Comparison of ENCODE assay signal across 10 cellular contexts in the genomic region with DNA sequence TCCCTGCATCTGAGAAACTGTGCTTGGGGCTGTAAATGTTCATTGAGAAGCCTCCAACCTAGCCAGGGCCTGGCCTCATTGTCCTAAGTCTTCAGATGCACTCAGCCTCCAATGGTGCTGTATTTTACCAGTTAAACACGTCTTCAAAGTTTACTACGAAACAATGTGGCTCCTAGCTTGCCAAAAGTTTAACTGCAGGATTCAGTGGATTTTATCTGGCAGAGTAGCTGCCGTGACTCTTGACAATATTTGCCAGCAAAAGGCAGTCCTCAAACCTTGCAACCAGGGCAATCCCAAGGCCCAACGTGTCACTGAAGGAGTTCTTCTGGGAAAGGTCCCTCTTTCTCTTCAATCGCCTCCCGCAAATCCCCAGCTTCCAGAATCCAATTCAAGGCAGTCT. TPM values are rescaled to one million over a fixed set of nuclear protein-coding genes. Genes with fewer than 3 reads are reported as not detected.
DNase-seq lines count a peak whose midpoint lies in the region; ATAC-seq and TF ChIP-seq lines count a peak whose summit lies in the region.
"Had no signal": no experiment of that assay in that cellular context is flagged by ENCODE, and none has a peak within 500 bp of the region (broad histone marks: within the 10 kb centered on the region; RNA-seq: fewer than 3 reads in every experiment).

No MANE protein-coding gene starts in this region.

- intact Hi-C loops in right cardiac atrium (cut with DNase I) (loop anchor here (5.0 to 10.0 kb wide), 5 partner anchors 135 to 575 kb away; no protein-coding TSS in a partner anchor), Right ventricle myocardium superior (cut with DNase I) (loop anchor here (5.0 to 10.0 kb wide), 2 partner anchors 138 to 585 kb away; no protein-coding TSS in a partner anchor), vagina (cut with DNase I) (loop anchor here (10.0 kb wide), 1 partner anchor 565 kb away; no protein-coding TSS in a partner anchor)

- TF ChIP-seq POLR2A in vagina (IDR thresholded peaks at IDR 0.05), result no peak

- H3K9me3 ChIP-seq in right cardiac atrium (ENCODE audit: control insufficient read depth, low read length) (no peaks in the 10 kb centered on the region), hepatocyte (ENCODE audit: low read depth) (no peaks in the 10 kb centered on the region), trophoblast cell (ENCODE audit: insufficient read depth, low read depth, low read length) (no peaks in the 10 kb centered on the region), vagina (no peaks in the 10 kb centered on the region)

- H2BK12ac ChIP-seq in trophoblast cell (ENCODE audit: low read length), result no peak overlapping the region

- H3K27me3 ChIP-seq in right cardiac atrium (ENCODE audit: control insufficient read depth, insufficient read depth) (no peaks in the 10 kb centered on the region), hepatocyte (no peaks in the 10 kb centered on the region), trophoblast cell (ENCODE audit: insufficient read depth, low read length) (no peaks in the 10 kb centered on the region), vagina (no peaks in the 10 kb centered on the region), foreskin keratinocyte (no peaks in the 10 kb centered on the region)

- DNase-seq in right cardiac atrium (no peak), Right ventricle myocardium superior (no peak), hepatocyte (ENCODE audit: low spot score) (no peak), trophoblast cell (no peak), vagina (ENCODE audit: extremely low spot score in 2 of 2) (no peak), foreskin keratinocyte (no peak), HT-29 (ENCODE audit: low spot score) (no peak)

- no peaks in the 10 kb centered on the region for H3K4me1 ChIP-seq in right cardiac atrium (ENCODE audit: control insufficient read depth, insufficient read depth, low read length)
- peaks cover 19% of the 10 kb centered on the region for H3K4me1 ChIP-seq in hepatocyte (ENCODE audit: insufficient read depth)
- peaks cover 3 to 5% of the 10 kb centered on the region in 2 experiments for H3K4me1 ChIP-seq in trophoblast cell (ENCODE audit: control insufficient read depth in 1 of 2, insufficient read depth in 2 of 2, low read length in 2 of 2)
- peaks cover 19% of the 10 kb centered on the region for H3K4me1 ChIP-seq in vagina
- H3K4me1 ChIP-seq in foreskin keratinocyte, result no peaks in the 10 kb centered on the region

- TF ChIP-seq CTCF in hepatocyte (IDR thresholded peaks at IDR 0.05; ENCODE audit: poor library complexity) (no peak), vagina (IDR thresholded peaks at IDR 0.05) (no peak), foreskin keratinocyte (conservative IDR thresholded peaks at IDR 0.05) (no peak)

- H3K79me1 ChIP-seq in trophoblast cell (ENCODE audit: low read length), result peaks cover 6% of the 10 kb centered on the region

- H3K79me2 ChIP-seq in hepatocyte (peaks cover 51% of the 10 kb centered on the region), trophoblast cell (ENCODE audit: control insufficient read depth, insufficient read depth, low read length, poor library complexity) (peaks cover 2% of the 10 kb centered on the region)

- no peak overlapping the region for H2BK120ac ChIP-seq in trophoblast cell (ENCODE audit: insufficient read depth, low read length, poor library complexity)

- H2AK5ac ChIP-seq in trophoblast cell (ENCODE audit: low read length), result no peak overlapping the region

- no peak overlapping the region for H3K23ac ChIP-seq in trophoblast cell (ENCODE audit: low read length)

- H3K36me3 ChIP-seq in hepatocyte (replicated peaks; ENCODE audit: insufficient read depth, low read depth), result no peaks in the 10 kb centered on the region
- no peaks in the 10 kb centered on the region for H3K36me3 ChIP-seq in trophoblast cell (ENCODE audit: control insufficient read depth in 1 of 2, insufficient read depth in 2 of 2, low read length in 2 of 2)
- H3K36me3 ChIP-seq in vagina, result no peaks in the 10 kb centered on the region

- no peak for ATAC-seq in right cardiac atrium
- ATAC-seq in Right ventricle myocardium superior (ENCODE audit: poor library complexity), result no peak
- no peak for ATAC-seq in foreskin keratinocyte
- no peak for ATAC-seq in GM19395 (IDR thresholded peaks at IDR 0.05; ENCODE audit: unreplicated experiment)

- H3K4me2 ChIP-seq in hepatocyte (peak overlapping the region; percentile 93), trophoblast cell (ENCODE audit: low read length) (peak overlapping the region; percentile 16)

- WGBS in right cardiac atrium, result 42% methylated on average over 6 of the region's 6 CpGs
- WGBS in hepatocyte (ENCODE audit: low lambda C conversion rate, missing lambda C conversion rate), result 63% methylated on average over 6 of the region's 6 CpGs
- no CpG with 5 or more reads among the region's 6 CpGs for WGBS in trophoblast cell (ENCODE audit: extremely low coverage, insufficient coverage, insufficient read length)

- no peak overlapping the region for H3K9ac ChIP-seq in trophoblast cell (ENCODE audit: low read length)
- H3K9ac ChIP-seq: KMS-11 had no signal

- peak overlapping the region; percentile 19 for H2AFZ ChIP-seq in hepatocyte
- no peak overlapping the region for H2AFZ ChIP-seq in trophoblast cell (ENCODE audit: insufficient read depth, low read length, poor library complexity)

- no peak overlapping the region for H4K12ac ChIP-seq in trophoblast cell (ENCODE audit: low read depth, low read length)

- H3K4me3 ChIP-seq in right cardiac atrium (ENCODE audit: low read length), result peak overlapping the region; percentile 64
- peak overlapping the region; percentile 22 for H3K4me3 ChIP-seq in hepatocyte
- no peak overlapping the region for H3K4me3 ChIP-seq in trophoblast cell (ENCODE audit: low read depth, low read length)
- H3K4me3 ChIP-seq in vagina, result peak overlapping the region; percentile 60 to 94

- H3K18ac ChIP-seq in trophoblast cell (ENCODE audit: low read length), result no peak overlapping the region

- no peak overlapping the region for H4K8ac ChIP-seq in trophoblast cell (ENCODE audit: low read depth, low read length)

- H3K14ac ChIP-seq in trophoblast cell (ENCODE audit: low read length), result no peak overlapping the region

- peak overlapping the region; percentile 28 for H3K4ac ChIP-seq in trophoblast cell (ENCODE audit: low read depth, low read length)

- H4K20me1 ChIP-seq in hepatocyte (ENCODE audit: insufficient read depth, poor library complexity, severe bottlenecking), result no peaks in the 10 kb centered on the region

- H3K27ac ChIP-seq in right cardiac atrium (ENCODE audit: low read length) (peak overlapping the region; percentile 2), hepatocyte (no peak overlapping the region), trophoblast cell (ENCODE audit: low read depth, low read length) (peak overlapping the region; percentile 3), vagina (peak overlapping the region; percentile 67), foreskin keratinocyte (no peak overlapping the region)
- H3K27ac ChIP-seq: KMS-11 had no signal

- peak overlapping the region; percentile 2 for H4K91ac ChIP-seq in trophoblast cell (ENCODE audit: low read depth, low read length)

- no peaks in the 10 kb centered on the region for H3K9me2 ChIP-seq in hepatocyte (replicated peaks; ENCODE audit: insufficient read depth)

- H2BK5ac ChIP-seq in trophoblast cell (ENCODE audit: low read depth, low read length, poor library complexity), result no peak overlapping the region

RNA-seq across cellular contexts. Expression of gene PID1, which starts 1.1 kb away (rescaled TPM):
- 10 to 100 TPM; 10.4 to 17.2 (median 12.0) TPM for total RNA-seq in right cardiac atrium
- 9.1 TPM for polyA plus RNA-seq in right cardiac atrium
- total RNA-seq in Right ventricle myocardium superior, result 7.1 TPM
- 26.7 and 27.8 TPM in 2 replicates for total RNA-seq in hepatocyte
- 24.6 and 31.1 TPM in 2 replicates for polyA plus RNA-seq in hepatocyte
- polyA plus RNA-seq in trophoblast cell (2013), result 50.0 and 53.6 TPM in 2 replicates
- total RNA-seq in vagina, result 83.2 TPM
- 7.7 and 8.6 TPM in 2 replicates for total RNA-seq in foreskin keratinocyte
- 5.2 and 5.4 TPM in 2 replicates for polyA plus RNA-seq in foreskin keratinocyte
- total RNA-seq in HT-29 (2014; rRNA removed; shearing (Covaris generic)), result not detected in 2 replicates
- total RNA-seq: activated T-helper 1 cell treated with anti-CD3 and anti-CD28 coated beads, Interleukin-12 subunit alpha, Interleukin-12 subunit beta, Interleukin-2, Interleukin-4 antibody, amounts not matched to agents 30 ng/mL and 10 ng/mL and 1 ng/mL, durations not matched to agents 14 hours and 24 hours and 36 hours had no signal

Comparison
In these comparisons a context has a peak if more than half of its experiments do, and no peak if none do; other contexts are left out.
1. H3K27ac ChIP-seq: peak in right cardiac atrium (single experiment), trophoblast cell (single experiment) and vagina (single experiment); none in hepatocyte (single experiment) and foreskin keratinocyte (single experiment).